Comparison of ENCODE assay signal across 13 cellular contexts in genomic region chr5:107359033-107359915, GRCh38.
A peak's percentile ranks its signal among the peaks of the same experiment; 100 is the strongest.
DNase-seq lines count a peak whose midpoint lies in the region; TF ChIP-seq lines count a peak whose summit lies in the region.
"Had no signal": no experiment of that assay in that cellular context is flagged by ENCODE, and none has a peak within 500 bp of the region (broad histone marks: within the 10 kb centered on the region; RNA-seq: fewer than 3 reads in every experiment).

No MANE protein-coding gene starts in this region.

- H3K36me3 Mint-ChIP-seq in mesothelial cell of epicardium: no peaks in the 10 kb centered on the region
- no peaks in the 10 kb centered on the region for H3K36me3 Mint-ChIP-seq in CD4-positive, alpha-beta memory T cell
- H3K36me3 Mint-ChIP-seq: activated naive CD8-positive, alpha-beta T cell treated with anti-CD3 and anti-CD28 coated beads for 36 hours had no signal

- H3K27me3 Mint-ChIP-seq in mesothelial cell of epicardium (ENCODE audit: low read depth): no peaks in the 10 kb centered on the region
- no peaks in the 10 kb centered on the region for H3K27me3 Mint-ChIP-seq in CD4-positive, alpha-beta memory T cell
- H3K27me3 Mint-ChIP-seq: activated naive CD8-positive, alpha-beta T cell treated with anti-CD3 and anti-CD28 coated beads for 36 hours; stimulated activated naive CD8-positive, alpha-beta T cell treated with anti-CD3 and anti-CD28 coated beads, Interleukin-15, Interleukin-2, amounts not matched to agents 100 ng/mL and 50 ng/mL, for 24 hours had no signal

- H3K27ac ChIP-seq in CD4-positive, alpha-beta memory T cell (ENCODE audit: low read depth, low read length): no peak overlapping the region
- H3K27ac ChIP-seq: epithelial cell of prostate had no signal

- no peaks in the 10 kb centered on the region for H3K9me3 ChIP-seq in CD4-positive, alpha-beta memory T cell (ENCODE audit: control insufficient read depth in 1 of 2, low read length in 2 of 2)

- H3K4me3 ChIP-seq in astrocyte of the cerebellum (ENCODE audit: low read depth, low read length): no peak overlapping the region
- no peak overlapping the region for H3K4me3 ChIP-seq in CD4-positive, alpha-beta memory T cell (ENCODE audit: low read length in 2 of 2)

- POLR2A ChIA-PET in CD4-positive, alpha-beta memory T cell (lab: Charles Lee; ENCODE audit: partially characterized antibody): no interaction called here

- TF ChIP-seq CTCF in astrocyte of the cerebellum (IDR thresholded peaks at IDR 0.05; ENCODE audit: low read depth, low read length, missing control alignments): no peak
- no peak for TF ChIP-seq CTCF in mesothelial cell of epicardium (IDR thresholded peaks at IDR 0.05; ENCODE audit: unreplicated experiment)

- intact Hi-C loops in CD4-positive, alpha-beta memory T cell (cut with micrococcal nuclease): no loop called here

- peak; percentile 17 for DNase-seq in Daoy (ENCODE audit: low read depth)
- peak; percentile 34 for DNase-seq in NCI-H226
- peak; percentile 31 for DNase-seq in astrocyte of the cerebellum (ENCODE audit: low read depth)
- DNase-seq in mesothelial cell of epicardium (ENCODE audit: low spot score in 2 of 2, unreplicated experiment in 2 of 2): no peak
- no peak for DNase-seq in activated naive CD4-positive, alpha-beta T cell treated with anti-CD3 and anti-CD28 coated beads, Interleukin-2, amount 50 U/mL, for 16 hours
- DNase-seq in CD4-positive, alpha-beta memory T cell: no peak
- DNase-seq in stimulated activated CD4-positive, alpha-beta T cell treated with anti-CD3 and anti-CD28 coated beads, Interleukin-4, amount 100 ng/mL, for 4 hours: no peak
- DNase-seq in HPDE6-E6E7 (ENCODE audit: extremely low spot score): no peak
- DNase-seq: activated CD4-positive, alpha-beta T cell treated with anti-CD3 and anti-CD28 coated beads for 48 hours; activated naive CD8-positive, alpha-beta T cell treated with anti-CD3 and anti-CD28 coated beads for 36 hours; DMS79 had no signal

- peak overlapping the region; percentile 51 for H3K27ac Mint-ChIP-seq in mesothelial cell of epicardium
- H3K27ac Mint-ChIP-seq in CD4-positive, alpha-beta memory T cell: no peak overlapping the region
- H3K27ac Mint-ChIP-seq: activated naive CD8-positive, alpha-beta T cell treated with anti-CD3 and anti-CD28 coated beads for 36 hours; stimulated activated naive CD8-positive, alpha-beta T cell treated with anti-CD3 and anti-CD28 coated beads, Interleukin-15, Interleukin-2, amounts not matched to agents 100 ng/mL and 50 ng/mL, for 24 hours had no signal

- peaks cover 17% of the 10 kb centered on the region for H3K4me1 Mint-ChIP-seq in mesothelial cell of epicardium
- H3K4me1 Mint-ChIP-seq in CD4-positive, alpha-beta memory T cell: no peaks in the 10 kb centered on the region
- H3K4me1 Mint-ChIP-seq: activated naive CD8-positive, alpha-beta T cell treated with anti-CD3 and anti-CD28 coated beads for 36 hours had no signal

- in situ Hi-C loops in astrocyte of the cerebellum (cut with HindIII; ENCODE audit: low sequenced_read_pairs): no loop called here

- H3K9me3 Mint-ChIP-seq in mesothelial cell of epicardium: peaks cover 4% of the 10 kb centered on the region
- H3K9me3 Mint-ChIP-seq in CD4-positive, alpha-beta memory T cell: peaks cover 0 to 4% (median 0%) of the 10 kb centered on the region in 8 donors
- H3K9me3 Mint-ChIP-seq: stimulated activated naive CD8-positive, alpha-beta T cell treated with anti-CD3 and anti-CD28 coated beads, Interleukin-15, Interleukin-2, amounts not matched to agents 100 ng/mL and 50 ng/mL, for 24 hours had no signal

- no peaks in the 10 kb centered on the region for H3K27me3 ChIP-seq in CD4-positive, alpha-beta memory T cell (ENCODE audit: insufficient read depth, low read length)

- H3K36me3 ChIP-seq in CD4-positive, alpha-beta memory T cell (ENCODE audit: insufficient read depth, low read length): no peaks in the 10 kb centered on the region

- no peak overlapping the region for H3K4me3 Mint-ChIP-seq in mesothelial cell of epicardium
- H3K4me3 Mint-ChIP-seq in CD4-positive, alpha-beta memory T cell: no peak overlapping the region
- H3K4me3 Mint-ChIP-seq: activated naive CD8-positive, alpha-beta T cell treated with anti-CD3 and anti-CD28 coated beads for 36 hours; stimulated activated naive CD8-positive, alpha-beta T cell treated with anti-CD3 and anti-CD28 coated beads, Interleukin-15, Interleukin-2, amounts not matched to agents 100 ng/mL and 50 ng/mL, for 24 hours had no signal

- CTCF ChIA-PET in CD4-positive, alpha-beta memory T cell (lab: Charles Lee; ENCODE audit: partially characterized antibody): no interaction called here

- H3K4me1 ChIP-seq in CD4-positive, alpha-beta memory T cell (ENCODE audit: insufficient read depth, low read length): no peaks in the 10 kb centered on the region

Comparison
In these comparisons a context has a peak if more than half of its experiments do, and no peak if none do; other contexts are left out.
1. DNase-seq: peak in Daoy (single experiment), NCI-H226 (single experiment) and astrocyte of the cerebellum (single experiment); none in mesothelial cell of epicardium (0 of 2), activated naive CD4-positive, alpha-beta T cell treated with anti-CD3 and anti-CD28 coated beads, Interleukin-2, amount 50 U/mL, for 16 hours (single experiment), CD4-positive, alpha-beta memory T cell (0 of 5), stimulated activated CD4-positive, alpha-beta T cell treated with anti-CD3 and anti-CD28 coated beads, Interleukin-4, amount 100 ng/mL, for 4 hours (0 of 2) and HPDE6-E6E7 (single experiment).